ENCODE assay signal across 2 cellular contexts in the genomic region with DNA sequence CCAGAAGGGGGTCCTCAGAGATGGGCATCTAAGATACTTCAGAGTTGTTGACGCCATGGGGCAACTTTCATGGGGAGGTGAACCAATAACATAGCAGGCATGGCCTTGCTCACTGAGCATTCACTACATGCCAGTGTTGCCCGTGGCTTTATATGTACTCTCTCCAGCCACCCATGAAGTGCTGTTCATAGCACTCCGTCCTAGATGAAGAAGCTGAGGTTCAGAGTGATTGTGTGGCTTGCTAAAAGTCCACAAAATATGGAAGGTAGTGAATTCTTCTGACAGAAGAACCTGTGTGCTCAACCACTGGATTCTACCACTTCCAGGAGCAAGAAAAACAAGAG.
TF ChIP-seq lines count a peak whose summit lies in the region.

No MANE protein-coding gene starts in this region.

TF ChIP-seq in K562, 482 proteins besides CTCF, POLR2A, EP300 and RAD21 (continues in another document):
- no peak for TF ChIP-seq FOXP1 (CRISPR knock-in tag; IDR thresholded peaks at IDR 0.05)
- no peak for TF ChIP-seq DPF2 (IDR thresholded peaks at IDR 0.05)
- no peak for TF ChIP-seq NONO (IDR thresholded peaks at IDR 0.05; ENCODE audit: low read depth in 2 of 2, low read length in 1 of 2)
- TF ChIP-seq, protein P1, sequence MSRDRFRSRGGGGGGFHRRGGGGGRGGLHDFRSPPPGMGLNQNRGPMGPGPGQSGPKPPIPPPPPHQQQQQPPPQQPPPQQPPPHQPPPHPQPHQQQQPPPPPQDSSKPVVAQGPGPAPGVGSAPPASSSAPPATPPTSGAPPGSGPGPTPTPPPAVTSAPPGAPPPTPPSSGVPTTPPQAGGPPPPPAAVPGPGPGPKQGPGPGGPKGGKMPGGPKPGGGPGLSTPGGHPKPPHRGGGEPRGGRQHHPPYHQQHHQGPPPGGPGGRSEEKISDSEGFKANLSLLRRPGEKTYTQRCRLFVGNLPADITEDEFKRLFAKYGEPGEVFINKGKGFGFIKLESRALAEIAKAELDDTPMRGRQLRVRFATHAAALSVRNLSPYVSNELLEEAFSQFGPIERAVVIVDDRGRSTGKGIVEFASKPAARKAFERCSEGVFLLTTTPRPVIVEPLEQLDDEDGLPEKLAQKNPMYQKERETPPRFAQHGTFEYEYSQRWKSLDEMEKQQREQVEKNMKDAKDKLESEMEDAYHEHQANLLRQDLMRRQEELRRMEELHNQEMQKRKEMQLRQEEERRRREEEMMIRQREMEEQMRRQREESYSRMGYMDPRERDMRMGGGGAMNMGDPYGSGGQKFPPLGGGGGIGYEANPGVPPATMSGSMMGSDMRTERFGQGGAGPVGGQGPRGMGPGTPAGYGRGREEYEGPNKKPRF (IDR thresholded peaks at IDR 0.05; ENCODE audit: low read depth, low read length): no peak
- TF ChIP-seq, protein P2, sequence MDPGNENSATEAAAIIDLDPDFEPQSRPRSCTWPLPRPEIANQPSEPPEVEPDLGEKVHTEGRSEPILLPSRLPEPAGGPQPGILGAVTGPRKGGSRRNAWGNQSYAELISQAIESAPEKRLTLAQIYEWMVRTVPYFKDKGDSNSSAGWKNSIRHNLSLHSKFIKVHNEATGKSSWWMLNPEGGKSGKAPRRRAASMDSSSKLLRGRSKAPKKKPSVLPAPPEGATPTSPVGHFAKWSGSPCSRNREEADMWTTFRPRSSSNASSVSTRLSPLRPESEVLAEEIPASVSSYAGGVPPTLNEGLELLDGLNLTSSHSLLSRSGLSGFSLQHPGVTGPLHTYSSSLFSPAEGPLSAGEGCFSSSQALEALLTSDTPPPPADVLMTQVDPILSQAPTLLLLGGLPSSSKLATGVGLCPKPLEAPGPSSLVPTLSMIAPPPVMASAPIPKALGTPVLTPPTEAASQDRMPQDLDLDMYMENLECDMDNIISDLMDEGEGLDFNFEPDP (CRISPR knock-in tag; IDR thresholded peaks at IDR 0.05): no peak
- no peak for TF ChIP-seq EHMT2 (IDR thresholded peaks at IDR 0.05)
- no peak for TF ChIP-seq SAFB (IDR thresholded peaks at IDR 0.05; ENCODE audit: borderline replicate concordance, low read depth, low read length)
- TF ChIP-seq NELFE (IDR thresholded peaks at IDR 0.05; ENCODE audit: insufficient read depth, insufficient read length): no peak
- TF ChIP-seq ZNF76 (CRISPR knock-in tag; IDR thresholded peaks at IDR 0.05; ENCODE audit: borderline replicate concordance): no peak
- TF ChIP-seq ZC3H11A (IDR thresholded peaks at IDR 0.05; ENCODE audit: low read depth, low read length): no peak
- TF ChIP-seq GTF2E2 (tag; IDR thresholded peaks at IDR 0.05): no peak
- TF ChIP-seq MAZ (CRISPR knock-in tag; conservative IDR thresholded peaks at IDR 0.05 in 1 of 2, IDR thresholded peaks at IDR 0.05 in 1 of 2): no peak
- no peak for TF ChIP-seq REST (CRISPR knock-in tag; IDR thresholded peaks at IDR 0.05; ENCODE audit: low read depth)
- TF ChIP-seq, protein P3, sequence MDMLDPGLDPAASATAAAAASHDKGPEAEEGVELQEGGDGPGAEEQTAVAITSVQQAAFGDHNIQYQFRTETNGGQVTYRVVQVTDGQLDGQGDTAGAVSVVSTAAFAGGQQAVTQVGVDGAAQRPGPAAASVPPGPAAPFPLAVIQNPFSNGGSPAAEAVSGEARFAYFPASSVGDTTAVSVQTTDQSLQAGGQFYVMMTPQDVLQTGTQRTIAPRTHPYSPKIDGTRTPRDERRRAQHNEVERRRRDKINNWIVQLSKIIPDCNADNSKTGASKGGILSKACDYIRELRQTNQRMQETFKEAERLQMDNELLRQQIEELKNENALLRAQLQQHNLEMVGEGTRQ (CRISPR knock-in tag; IDR thresholded peaks at IDR 0.05): no peak
- no peak for TF ChIP-seq NFE2L1 (tag; IDR thresholded peaks at IDR 0.05; ENCODE audit: borderline replicate concordance, low read depth)
- no peak for TF ChIP-seq RUNX1 (IDR thresholded peaks at IDR 0.05; ENCODE audit: low read depth)

TF ChIP-seq in HEK293T, 16 proteins besides CTCF, POLR2A, EP300 and RAD21:
- TF ChIP-seq L3MBTL2 (conservative IDR thresholded peaks at IDR 0.05): no peak
- TF ChIP-seq LEF1 (IDR thresholded peaks at IDR 0.05; ENCODE audit: borderline replicate concordance): no peak
- TF ChIP-seq FOXA1 (IDR thresholded peaks at IDR 0.05): no peak
- TF ChIP-seq TARDBP (IDR thresholded peaks at IDR 0.05): no peak
- no peak for TF ChIP-seq SUZ12 (IDR thresholded peaks at IDR 0.05)
- no peak for TF ChIP-seq HDGF (IDR thresholded peaks at IDR 0.05; ENCODE audit: borderline replicate concordance)
- no peak for TF ChIP-seq BHLHE40 (IDR thresholded peaks at IDR 0.05; ENCODE audit: borderline replicate concordance)
- TF ChIP-seq NFRKB (IDR thresholded peaks at IDR 0.05): no peak
- TF ChIP-seq, protein P4, sequence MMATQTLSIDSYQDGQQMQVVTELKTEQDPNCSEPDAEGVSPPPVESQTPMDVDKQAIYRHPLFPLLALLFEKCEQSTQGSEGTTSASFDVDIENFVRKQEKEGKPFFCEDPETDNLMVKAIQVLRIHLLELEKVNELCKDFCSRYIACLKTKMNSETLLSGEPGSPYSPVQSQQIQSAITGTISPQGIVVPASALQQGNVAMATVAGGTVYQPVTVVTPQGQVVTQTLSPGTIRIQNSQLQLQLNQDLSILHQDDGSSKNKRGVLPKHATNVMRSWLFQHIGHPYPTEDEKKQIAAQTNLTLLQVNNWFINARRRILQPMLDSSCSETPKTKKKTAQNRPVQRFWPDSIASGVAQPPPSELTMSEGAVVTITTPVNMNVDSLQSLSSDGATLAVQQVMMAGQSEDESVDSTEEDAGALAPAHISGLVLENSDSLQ (IDR thresholded peaks at IDR 0.05): no peak
- TF ChIP-seq ARNT (IDR thresholded peaks at IDR 0.05): no peak
- TF ChIP-seq SP1 (IDR thresholded peaks at IDR 0.05): no peak
- TF ChIP-seq CTBP1 (IDR thresholded peaks at IDR 0.05; ENCODE audit: borderline replicate concordance): no peak
- TF ChIP-seq FOXK2 (IDR thresholded peaks at IDR 0.05): no peak
- no peak for TF ChIP-seq ZNF384 (IDR thresholded peaks at IDR 0.05)
- TF ChIP-seq ELF4 (IDR thresholded peaks at IDR 0.05): no peak
- no peak for TF ChIP-seq FOXM1 (IDR thresholded peaks at IDR 0.05; ENCODE audit: borderline replicate concordance)
